In the genomic region with DNA sequence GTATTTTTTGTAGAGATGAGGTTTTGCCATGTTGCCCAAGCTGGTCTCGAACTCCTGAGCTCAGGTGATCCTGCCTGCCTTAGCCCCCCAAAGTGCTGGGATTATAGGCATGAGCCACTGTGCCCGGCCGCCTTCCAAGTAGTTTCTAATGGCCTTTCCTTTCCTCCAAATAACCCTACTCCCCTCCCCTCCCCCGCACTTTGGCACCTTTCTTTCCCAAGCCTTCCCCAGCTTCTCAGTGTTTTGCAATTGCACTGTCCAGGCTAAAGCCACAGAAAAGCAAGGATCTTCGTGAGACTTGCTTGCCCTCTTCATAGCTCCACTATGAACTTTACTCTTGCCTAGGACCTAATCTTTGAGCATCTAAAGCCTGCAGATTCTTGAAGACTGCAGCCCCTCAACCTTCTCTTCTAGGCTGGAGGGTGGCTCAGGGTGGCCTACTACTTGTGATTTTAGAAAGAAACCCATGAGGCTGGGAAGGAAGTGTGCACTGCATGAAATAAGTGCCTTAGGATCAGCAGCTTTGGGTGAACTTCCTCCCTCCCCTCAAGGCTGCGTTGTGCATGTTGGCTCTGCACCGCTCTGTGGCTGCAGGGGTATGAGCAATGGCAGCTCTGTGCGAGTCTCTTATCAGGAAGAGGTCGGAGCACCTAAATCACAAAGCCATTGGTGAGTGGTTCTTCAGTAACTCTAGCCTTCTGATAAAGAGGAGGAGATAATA, we compare ENCODE assay signal across 13 cellular contexts.
DNase-seq lines count a peak whose midpoint lies in the region; ATAC-seq and TF ChIP-seq lines count a peak whose summit lies in the region.
"Had no signal": no experiment of that assay in that cellular context is flagged by ENCODE, and none has a peak within 500 bp of the region (broad histone marks: within the 10 kb centered on the region; RNA-seq: fewer than 3 reads in every experiment).

No MANE protein-coding gene starts in this region.

- ATAC-seq in CD4-positive, alpha-beta T cell (ENCODE audit: poor library complexity) = peak; percentile 63
- ATAC-seq in heart left ventricle = peak in 1 of 4 donors; percentile 27
- no peak for ATAC-seq in gastrocnemius medialis
- ATAC-seq in GM18873 (IDR thresholded peaks at IDR 0.05; ENCODE audit: low FRiP score, unreplicated experiment) = no peak

- no peaks in the 10 kb centered on the region for H3K9me3 Mint-ChIP-seq in CD4-positive, alpha-beta T cell
- H3K9me3 Mint-ChIP-seq: activated T-helper 2 cell treated with anti-CD3 and anti-CD28 coated beads, Interferon-gamma antibody, Interleukin-2, Interleukin-4, amounts not matched to agents 10 μg/mL and 5 μg/mL and 100 μg/mL, durations not matched to agents 14 hours and 24 hours and 36 hours; brain had no signal

- H3K9me3 ChIP-seq in CD4-positive, alpha-beta T cell (ENCODE audit: control insufficient read depth, low read length) = no peaks in the 10 kb centered on the region
- H3K9me3 ChIP-seq in SJCRH30 (replicated peaks) (no peaks in the 10 kb centered on the region), heart left ventricle (no peaks in the 10 kb centered on the region), gastrocnemius medialis (no peaks in the 10 kb centered on the region)

- H3K27ac ChIP-seq in CD4-positive, alpha-beta T cell (ENCODE audit: low read depth, low read length) = no peak overlapping the region
- H3K27ac ChIP-seq in SJCRH30 (peak overlapping the region; percentile 76; the same call in 1 of the 2 replicates), heart left ventricle (peak overlapping the region in 11 of 12 donors; percentile 61 to 87 (median 77)), gastrocnemius medialis (peak overlapping the region; percentile 42 to 75 (median 68)), brain microvascular endothelial cell (no peak overlapping the region)
- H3K27ac ChIP-seq: C4-2B had no signal

- H3K36me3 Mint-ChIP-seq in CD4-positive, alpha-beta T cell (ENCODE audit: low read depth) = no peaks in the 10 kb centered on the region

- no peaks in the 10 kb centered on the region for H3K27me3 ChIP-seq in CD4-positive, alpha-beta T cell (ENCODE audit: control insufficient read depth, insufficient read depth, low read length)
- H3K27me3 ChIP-seq in SJCRH30 = no peaks in the 10 kb centered on the region
- H3K27me3 ChIP-seq in heart left ventricle = no peaks in the 10 kb centered on the region
- no peaks in the 10 kb centered on the region for H3K27me3 ChIP-seq in gastrocnemius medialis
- H3K27me3 ChIP-seq in brain microvascular endothelial cell (replicated peaks) = no peaks in the 10 kb centered on the region

- H3K4me3 ChIP-seq in SJCRH30 (no peak overlapping the region; the same call in 1 of the 2 replicates), heart left ventricle (no peak overlapping the region), gastrocnemius medialis (no peak overlapping the region), brain microvascular endothelial cell (ENCODE audit: low read depth, low read length) (no peak overlapping the region)

- TF ChIP-seq CTCF in CD4-positive, alpha-beta T cell (IDR thresholded peaks at IDR 0.05) = no peak
- TF ChIP-seq CTCF in heart left ventricle (IDR thresholded peaks at IDR 0.05) = no peak
- TF ChIP-seq CTCF in gastrocnemius medialis (IDR thresholded peaks at IDR 0.05 in 4 of 5, conservative IDR thresholded peaks at IDR 0.05 in 1 of 5) = no peak
- no peak for TF ChIP-seq CTCF in brain microvascular endothelial cell (IDR thresholded peaks at IDR 0.05; ENCODE audit: low read depth, low read length, missing control alignments)

- WGBS in heart left ventricle, 4 donors = 78 to 88% (median 87%) methylated on average over 9 of the region's 9 CpGs

- H3K36me3 ChIP-seq in SJCRH30 (no peaks in the 10 kb centered on the region), heart left ventricle (peaks cover 0 to 9% (median 2%) of the 10 kb centered on the region in 9 donors), gastrocnemius medialis (peaks cover 0 to 9% of the 10 kb centered on the region in 2 donors), brain microvascular endothelial cell (replicated peaks) (no peaks in the 10 kb centered on the region)

- no peak for TF ChIP-seq POLR2A in heart left ventricle (IDR thresholded peaks at IDR 0.05)
- no peak for TF ChIP-seq POLR2A in gastrocnemius medialis (IDR thresholded peaks at IDR 0.05)

- peaks cover 24% of the 10 kb centered on the region for H3K4me1 ChIP-seq in SJCRH30
- H3K4me1 ChIP-seq in heart left ventricle = peaks cover 0 to 34% (median 18%) of the 10 kb centered on the region in 12 donors
- peaks cover 28 to 31% of the 10 kb centered on the region in 2 donors for H3K4me1 ChIP-seq in gastrocnemius medialis

- in situ Hi-C loops in gastrocnemius medialis (cut with MboI; ENCODE audit: low sequenced_read_pairs in 4 of 4) = no loop called here
- in situ Hi-C loops in brain microvascular endothelial cell (cut with HindIII; ENCODE audit: low pct_ligation_motif_present, low sequenced_read_pairs) = no loop called here

- intact Hi-C loops in CD4-positive, alpha-beta T cell (cut with DNase I, micrococcal nuclease) = no loop called here
- intact Hi-C loops in heart left ventricle (cut with DNase I) = no loop called here
- intact Hi-C loops in gastrocnemius medialis (cut with DNase I; ENCODE audit: low total_unique reads) = no loop called here

- peak in 1 of 10 experiments; percentile 13 for DNase-seq in CD4-positive, alpha-beta T cell
- no peak for DNase-seq in SJCRH30
- peak in 1 of 5 donors; percentile 68 for DNase-seq in heart left ventricle
- DNase-seq in gastrocnemius medialis = peak in 1 of 2 donors; percentile 30
- no peak for DNase-seq in brain microvascular endothelial cell
- no peak for DNase-seq in effector CD4-positive, alpha-beta T cell
- no peak for DNase-seq in NAMALWA (ENCODE audit: low spot score)
- DNase-seq: EL, T-helper 2 cell had no signal

- CTCF ChIA-PET in CD4-positive, alpha-beta T cell (lab: Charles Lee) = interaction anchor here (0.7 to 1.1 kb wide), 2 partner anchors 20 to 277 kb away, joined by 3 read pairs; no protein-coding TSS in a partner anchor

- H3K4me3 Mint-ChIP-seq in CD4-positive, alpha-beta T cell = no peak overlapping the region

- peaks cover 28% of the 10 kb centered on the region for H3K4me1 Mint-ChIP-seq in CD4-positive, alpha-beta T cell (ENCODE audit: low read depth)

- POLR2A ChIA-PET in CD4-positive, alpha-beta T cell (lab: Charles Lee) = interaction anchor here (1.0 to 1.4 kb wide), 2 partner anchors 223 to 295 kb away, joined by 3 read pairs; no protein-coding TSS in a partner anchor

- peak overlapping the region; percentile 47 for H3K27ac Mint-ChIP-seq in CD4-positive, alpha-beta T cell
- H3K27ac Mint-ChIP-seq: activated T-helper 2 cell treated with anti-CD3 and anti-CD28 coated beads, Interferon-gamma antibody, Interleukin-2, Interleukin-4, amounts not matched to agents 10 μg/mL and 5 μg/mL and 100 μg/mL, durations not matched to agents 14 hours and 24 hours and 36 hours had no signal

- no peaks in the 10 kb centered on the region for H3K27me3 Mint-ChIP-seq in CD4-positive, alpha-beta T cell
- H3K27me3 Mint-ChIP-seq: brain had no signal

Comparison
In these comparisons a context has a peak if more than half of its experiments do, and no peak if none do; other contexts are left out.
1. H3K27ac ChIP-seq: peak in SJCRH30 (single experiment), heart left ventricle (11 of 12) and gastrocnemius medialis (4 of 4); none in CD4-positive, alpha-beta T cell (single experiment) and brain microvascular endothelial cell (single experiment).